In genomic region chr7:72626444-72627011, GRCh38 we compare ENCODE assay signal across 8 cellular contexts.
DNase-seq lines count a peak whose midpoint lies in the region; ATAC-seq, FAIRE-seq and TF ChIP-seq lines count a peak whose summit lies in the region.
"Not testable (repeated sequence)": the region's sequence is repeated elsewhere in the genome, so short reads cannot be mapped to it uniquely, and the experiment has no call there.

No MANE protein-coding gene starts in this region.

- H3K4me3 Mint-ChIP-seq in activated CD4-positive, alpha-beta T cell treated with anti-CD3 and anti-CD28 coated beads, Interleukin-2, amount 10 ng/mL, durations not matched to agents 7 days and 5 days; nephron: not testable (repeated sequence)

- not testable (repeated sequence) for H3K36me3 Mint-ChIP-seq in activated CD4-positive, alpha-beta T cell treated with anti-CD3 and anti-CD28 coated beads, Interleukin-2, amount 10 ng/mL, durations not matched to agents 7 days and 5 days (ENCODE audit: low read depth); nephron (ENCODE audit: low read depth)

- ATAC-seq in GM18868 (IDR thresholded peaks at IDR 0.05; ENCODE audit: unreplicated experiment) (peak; percentile 13), GM21367 (IDR thresholded peaks at IDR 0.05; ENCODE audit: unreplicated experiment) (peak; percentile 15), GM21825 (IDR thresholded peaks at IDR 0.05; ENCODE audit: unreplicated experiment) (peak; percentile 13), HG02852 (IDR thresholded peaks at IDR 0.05; ENCODE audit: unreplicated experiment) (peak; percentile 31), HG03432 (IDR thresholded peaks at IDR 0.05; ENCODE audit: unreplicated experiment) (peak; percentile 56)

- peak overlapping the region; percentile 46 for H3K27ac Mint-ChIP-seq in activated CD4-positive, alpha-beta T cell treated with anti-CD3 and anti-CD28 coated beads, Interleukin-2, amount 10 ng/mL, durations not matched to agents 7 days and 5 days
- peak overlapping the region; percentile 75 to 89 (median 86) for H3K27ac Mint-ChIP-seq in nephron

- not testable (repeated sequence) for H3K9me3 Mint-ChIP-seq in activated CD4-positive, alpha-beta T cell treated with anti-CD3 and anti-CD28 coated beads, Interleukin-2, amount 10 ng/mL, durations not matched to agents 7 days and 5 days; nephron

- CTCF ChIA-PET in activated CD4-positive, alpha-beta T cell treated with anti-CD3 and anti-CD28 coated beads, Interleukin-2, amount 10 ng/mL, durations not matched to agents 7 days and 5 days (lab: Charles Lee) = not testable (repeated sequence)

- FAIRE-seq in GM12891 (lab: Jason Lieb, UNC) = peak; percentile 86

- not testable (repeated sequence) for DNase-seq in GM12891 (ENCODE audit: insufficient read length, low spot score); activated CD4-positive, alpha-beta T cell treated with anti-CD3 and anti-CD28 coated beads, Interleukin-2, amount 10 ng/mL, durations not matched to agents 7 days and 5 days

- H3K27me3 Mint-ChIP-seq in activated CD4-positive, alpha-beta T cell treated with anti-CD3 and anti-CD28 coated beads, Interleukin-2, amount 10 ng/mL, durations not matched to agents 7 days and 5 days; nephron (ENCODE audit: low read depth): not testable (repeated sequence)

- POLR2A ChIA-PET in activated CD4-positive, alpha-beta T cell treated with anti-CD3 and anti-CD28 coated beads, Interleukin-2, amount 10 ng/mL, durations not matched to agents 7 days and 5 days (lab: Charles Lee) = not testable (repeated sequence)

- not testable (repeated sequence) for TF ChIP-seq POLR2A in GM12891 (IDR thresholded peaks at IDR 0.05; ENCODE audit: low read depth, low read length)

- not testable (repeated sequence) for H3K4me1 Mint-ChIP-seq in activated CD4-positive, alpha-beta T cell treated with anti-CD3 and anti-CD28 coated beads, Interleukin-2, amount 10 ng/mL, durations not matched to agents 7 days and 5 days
- H3K4me1 Mint-ChIP-seq in nephron = peaks cover 27% of the 10 kb centered on the region

- not testable (repeated sequence) for TF ChIP-seq CTCF in nephron (IDR thresholded peaks at IDR 0.05; ENCODE audit: unreplicated experiment in 3 of 3)
